3 cellular contexts compared by ENCODE assay signal in the genomic region with DNA sequence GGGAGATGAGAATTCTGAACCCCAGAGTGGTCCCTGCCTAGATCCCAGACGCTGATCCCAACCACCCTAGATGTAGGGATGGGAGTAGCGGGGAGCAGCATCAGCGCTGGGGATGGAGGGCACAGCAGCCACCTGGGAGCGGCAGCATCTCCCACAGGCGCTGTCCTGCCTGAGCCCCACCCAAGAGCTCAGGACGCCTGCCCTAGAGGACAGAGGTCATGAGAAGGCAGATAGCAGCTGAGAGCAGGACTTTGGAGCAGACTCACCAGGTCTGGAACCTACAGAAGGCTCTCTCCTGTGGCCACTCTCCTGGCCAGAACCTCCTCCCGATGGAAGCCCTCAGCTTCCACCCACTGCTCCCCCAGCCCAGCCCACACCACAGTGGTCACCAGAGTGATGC.
TF ChIP-seq lines count a peak whose summit lies in the region.

No MANE protein-coding gene starts in this region.

TF ChIP-seq in HEK293, 187 proteins besides CTCF, POLR2A, EP300 and RAD21:
- TF ChIP-seq, protein P1, sequence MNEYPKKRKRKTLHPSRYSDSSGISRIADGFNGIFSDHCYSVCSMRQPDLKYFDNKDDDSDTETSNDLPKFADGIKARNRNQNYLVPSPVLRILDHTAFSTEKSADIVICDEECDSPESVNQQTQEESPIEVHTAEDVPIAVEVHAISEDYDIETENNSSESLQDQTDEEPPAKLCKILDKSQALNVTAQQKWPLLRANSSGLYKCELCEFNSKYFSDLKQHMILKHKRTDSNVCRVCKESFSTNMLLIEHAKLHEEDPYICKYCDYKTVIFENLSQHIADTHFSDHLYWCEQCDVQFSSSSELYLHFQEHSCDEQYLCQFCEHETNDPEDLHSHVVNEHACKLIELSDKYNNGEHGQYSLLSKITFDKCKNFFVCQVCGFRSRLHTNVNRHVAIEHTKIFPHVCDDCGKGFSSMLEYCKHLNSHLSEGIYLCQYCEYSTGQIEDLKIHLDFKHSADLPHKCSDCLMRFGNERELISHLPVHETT (tag by site-specific recombination; IDR thresholded peaks at IDR 0.05) = no peak
- TF ChIP-seq ZNF777 (tag by site-specific recombination; IDR thresholded peaks at IDR 0.05; ENCODE audit: borderline replicate concordance) (no peak), ZNF76 (tag by site-specific recombination; IDR thresholded peaks at IDR 0.05; ENCODE audit: borderline replicate concordance, low read depth) (no peak), ZFHX2 (tag by site-specific recombination; conservative IDR thresholded peaks at IDR 0.05) (peak; percentile 36; the same call in 1 of the 2 replicates), GLIS1 (tag by site-specific recombination; IDR thresholded peaks at IDR 0.05) (no peak), ZNF311 (tag by site-specific recombination; IDR thresholded peaks at IDR 0.05; ENCODE audit: borderline replicate concordance) (no peak), ZNF140 (tag by site-specific recombination; IDR thresholded peaks at IDR 0.05) (no peak), EGR2 (tag by site-specific recombination; IDR thresholded peaks at IDR 0.05; ENCODE audit: low read depth) (peak; percentile 18; the same call in 1 of the 2 replicates), ZNF416 (tag by site-specific recombination; IDR thresholded peaks at IDR 0.05) (no peak), ZNF830 (tag by site-specific recombination; IDR thresholded peaks at IDR 0.05; ENCODE audit: low read depth) (no peak)
- TF ChIP-seq, protein P2, sequence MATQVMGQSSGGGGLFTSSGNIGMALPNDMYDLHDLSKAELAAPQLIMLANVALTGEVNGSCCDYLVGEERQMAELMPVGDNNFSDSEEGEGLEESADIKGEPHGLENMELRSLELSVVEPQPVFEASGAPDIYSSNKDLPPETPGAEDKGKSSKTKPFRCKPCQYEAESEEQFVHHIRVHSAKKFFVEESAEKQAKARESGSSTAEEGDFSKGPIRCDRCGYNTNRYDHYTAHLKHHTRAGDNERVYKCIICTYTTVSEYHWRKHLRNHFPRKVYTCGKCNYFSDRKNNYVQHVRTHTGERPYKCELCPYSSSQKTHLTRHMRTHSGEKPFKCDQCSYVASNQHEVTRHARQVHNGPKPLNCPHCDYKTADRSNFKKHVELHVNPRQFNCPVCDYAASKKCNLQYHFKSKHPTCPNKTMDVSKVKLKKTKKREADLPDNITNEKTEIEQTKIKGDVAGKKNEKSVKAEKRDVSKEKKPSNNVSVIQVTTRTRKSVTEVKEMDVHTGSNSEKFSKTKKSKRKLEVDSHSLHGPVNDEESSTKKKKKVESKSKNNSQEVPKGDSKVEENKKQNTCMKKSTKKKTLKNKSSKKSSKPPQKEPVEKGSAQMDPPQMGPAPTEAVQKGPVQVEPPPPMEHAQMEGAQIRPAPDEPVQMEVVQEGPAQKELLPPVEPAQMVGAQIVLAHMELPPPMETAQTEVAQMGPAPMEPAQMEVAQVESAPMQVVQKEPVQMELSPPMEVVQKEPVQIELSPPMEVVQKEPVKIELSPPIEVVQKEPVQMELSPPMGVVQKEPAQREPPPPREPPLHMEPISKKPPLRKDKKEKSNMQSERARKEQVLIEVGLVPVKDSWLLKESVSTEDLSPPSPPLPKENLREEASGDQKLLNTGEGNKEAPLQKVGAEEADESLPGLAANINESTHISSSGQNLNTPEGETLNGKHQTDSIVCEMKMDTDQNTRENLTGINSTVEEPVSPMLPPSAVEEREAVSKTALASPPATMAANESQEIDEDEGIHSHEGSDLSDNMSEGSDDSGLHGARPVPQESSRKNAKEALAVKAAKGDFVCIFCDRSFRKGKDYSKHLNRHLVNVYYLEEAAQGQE (tag by site-specific recombination; IDR thresholded peaks at IDR 0.05) = no peak
TF ChIP-seq in HEK293: peak in this region for 2.

TF ChIP-seq in K562, 482 proteins besides CTCF, POLR2A, EP300 and RAD21:
- TF ChIP-seq WHSC1 (IDR thresholded peaks at IDR 0.05; ENCODE audit: low read length) = no peak
- no peak for TF ChIP-seq POLR2AphosphoS2 (IDR thresholded peaks at IDR 0.05; ENCODE audit: low read length)
TF ChIP-seq in K562: peak in this region for 0.

TF ChIP-seq in liver, 16 proteins besides CTCF, POLR2A, EP300 and RAD21:
- TF ChIP-seq RXRA (IDR thresholded peaks at IDR 0.05) = peak; percentile 83 to 91
- TF ChIP-seq, protein P3, sequence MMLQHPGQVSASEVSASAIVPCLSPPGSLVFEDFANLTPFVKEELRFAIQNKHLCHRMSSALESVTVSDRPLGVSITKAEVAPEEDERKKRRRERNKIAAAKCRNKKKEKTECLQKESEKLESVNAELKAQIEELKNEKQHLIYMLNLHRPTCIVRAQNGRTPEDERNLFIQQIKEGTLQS (IDR thresholded peaks at IDR 0.05) = no peak
- peak; percentile 68 for TF ChIP-seq FOXA1 (IDR thresholded peaks at IDR 0.05)
- TF ChIP-seq, protein P4, sequence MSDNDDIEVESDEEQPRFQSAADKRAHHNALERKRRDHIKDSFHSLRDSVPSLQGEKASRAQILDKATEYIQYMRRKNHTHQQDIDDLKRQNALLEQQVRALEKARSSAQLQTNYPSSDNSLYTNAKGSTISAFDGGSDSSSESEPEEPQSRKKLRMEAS (IDR thresholded peaks at IDR 0.05) = no peak
- peak; percentile 92 for TF ChIP-seq HNF4G (IDR thresholded peaks at IDR 0.05)
- TF ChIP-seq, protein P5, sequence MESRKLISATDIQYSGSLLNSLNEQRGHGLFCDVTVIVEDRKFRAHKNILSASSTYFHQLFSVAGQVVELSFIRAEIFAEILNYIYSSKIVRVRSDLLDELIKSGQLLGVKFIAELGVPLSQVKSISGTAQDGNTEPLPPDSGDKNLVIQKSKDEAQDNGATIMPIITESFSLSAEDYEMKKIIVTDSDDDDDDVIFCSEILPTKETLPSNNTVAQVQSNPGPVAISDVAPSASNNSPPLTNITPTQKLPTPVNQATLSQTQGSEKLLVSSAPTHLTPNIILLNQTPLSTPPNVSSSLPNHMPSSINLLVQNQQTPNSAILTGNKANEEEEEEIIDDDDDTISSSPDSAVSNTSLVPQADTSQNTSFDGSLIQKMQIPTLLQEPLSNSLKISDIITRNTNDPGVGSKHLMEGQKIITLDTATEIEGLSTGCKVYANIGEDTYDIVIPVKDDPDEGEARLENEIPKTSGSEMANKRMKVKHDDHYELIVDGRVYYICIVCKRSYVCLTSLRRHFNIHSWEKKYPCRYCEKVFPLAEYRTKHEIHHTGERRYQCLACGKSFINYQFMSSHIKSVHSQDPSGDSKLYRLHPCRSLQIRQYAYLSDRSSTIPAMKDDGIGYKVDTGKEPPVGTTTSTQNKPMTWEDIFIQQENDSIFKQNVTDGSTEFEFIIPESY (IDR thresholded peaks at IDR 0.05) = no peak
- TF ChIP-seq EGR1 (IDR thresholded peaks at IDR 0.05; ENCODE audit: low read depth in 2 of 2) = no peak
- peak; percentile 99 for TF ChIP-seq HNF4A (conservative IDR thresholded peaks at IDR 0.05)
- TF ChIP-seq JUND (IDR thresholded peaks at IDR 0.05) = peak in 1 of 2 donors; percentile 35
- TF ChIP-seq SP1 (IDR thresholded peaks at IDR 0.05) = peak; percentile 76
